In genomic region chr2:54365661-54366060, GRCh38 we compare ENCODE assay signal across 29 cellular contexts.
DNase-seq lines count a peak whose midpoint lies in the region; ATAC-seq and TF ChIP-seq lines count a peak whose summit lies in the region.
"Had no signal": no experiment of that assay in that cellular context is flagged by ENCODE, and none has a peak within 500 bp of the region (broad histone marks: within the 10 kb centered on the region; RNA-seq: fewer than 3 reads in every experiment).

No MANE protein-coding gene starts in this region.

- TF ChIP-seq EP300 in SK-N-SH (IDR thresholded peaks at IDR 0.05; ENCODE audit: borderline replicate concordance in 1 of 2, low read depth in 1 of 2, low read length in 1 of 2): no peak

- H3K9me3 ChIP-seq in SK-N-SH (peaks cover 9% of the 10 kb centered on the region; the same call in 1 of the 2 replicates), adipocyte (ENCODE audit: control insufficient read depth, low read length) (peaks cover 27% of the 10 kb centered on the region), right lobe of liver (no peaks in the 10 kb centered on the region)
- H3K9me3 ChIP-seq: BE2C had no signal

- no peak overlapping the region for H3K27ac ChIP-seq in SK-N-SH (ENCODE audit: low read depth in 2 of 2, low read length in 1 of 2)
- no peak overlapping the region for H3K27ac ChIP-seq in right lobe of liver
- H3K27ac ChIP-seq: 22Rv1; A549; BLaER1; BLaER1 treated with 17β-estradiol and CSF1 and Interleukin-3, amounts not matched to agents 10 nM and 100 nM; C4-2B had no signal

- ATAC-seq in SK-N-SH treated with all-trans-retinoic acid at 6 μM for 48 hours (no peak), right lobe of liver (no peak)
- ATAC-seq: A549; CD8-positive, alpha-beta T cell had no signal

- H3K9ac ChIP-seq in SK-N-SH (no peak overlapping the region), adipocyte (ENCODE audit: low read length) (no peak overlapping the region)
- H3K9ac ChIP-seq: BLaER1; BLaER1 treated with 17β-estradiol and CSF1 and Interleukin-3, amounts not matched to agents 10 nM and 100 nM had no signal

- no peak overlapping the region for H2AFZ ChIP-seq in SK-N-SH (ENCODE audit: low read depth)

- H3K4me1 ChIP-seq in SK-N-SH (ENCODE audit: control insufficient read depth in 1 of 2, insufficient read depth in 2 of 2, low read depth in 1 of 2, low read length in 1 of 2) (peaks cover 0 to 1% of the 10 kb centered on the region in 2 experiments; a peak in 1 of 4 replicates), adipocyte (ENCODE audit: control insufficient read depth, insufficient read depth, low read length) (peaks cover 31% of the 10 kb centered on the region), right lobe of liver (no peaks in the 10 kb centered on the region)
- H3K4me1 ChIP-seq: A549, BE2C, Caco-2 had no signal

- H3K4me2 ChIP-seq in SK-N-SH: no peak overlapping the region
- H3K4me2 ChIP-seq: A549; BLaER1; BLaER1 treated with 17β-estradiol and CSF1 and Interleukin-3, amounts not matched to agents 10 nM and 100 nM had no signal

- POLR2A ChIA-PET in SK-N-SH (lab: Yijun Ruan, JAX): no interaction called here

- H3K4me3 ChIP-seq in SK-N-SH (ENCODE audit: low read depth in 2 of 2, low read length in 1 of 2) (no peak overlapping the region), adipocyte (ENCODE audit: low read length) (peak overlapping the region; percentile 51), right lobe of liver (no peak overlapping the region)
- H3K4me3 ChIP-seq: A549; BLaER1; BLaER1 treated with 17β-estradiol and CSF1 and Interleukin-3, amounts not matched to agents 10 nM and 100 nM had no signal

- H3K27me3 ChIP-seq in SK-N-SH (ENCODE audit: insufficient read depth) (no peaks in the 10 kb centered on the region), adipocyte (replicated peaks; ENCODE audit: control insufficient read depth, insufficient read depth, low read length) (no peaks in the 10 kb centered on the region), right lobe of liver (no peaks in the 10 kb centered on the region)
- H3K27me3 ChIP-seq: BE2C; BLaER1; BLaER1 treated with 17β-estradiol and CSF1 and Interleukin-3, amounts not matched to agents 10 nM and 100 nM had no signal

- 29% methylated on average over 1 of the region's 1 CpG for WGBS in SK-N-SH (ENCODE audit: low lambda C conversion rate)
- WGBS in right lobe of liver (ENCODE audit: insufficient coverage, low coverage, low lambda C conversion rate, missing lambda C conversion rate): 83% methylated on average over 1 of the region's 1 CpG

- intact Hi-C loops in right lobe of liver (cut with DNase I): no loop called here

- CTCF ChIA-PET in SK-N-SH (lab: Yijun Ruan, JAX): no interaction called here

- TF ChIP-seq CTCF in SK-N-SH (IDR thresholded peaks at IDR 0.05): no peak
- no peak for TF ChIP-seq CTCF in right lobe of liver (IDR thresholded peaks at IDR 0.05)

- H3K36me3 ChIP-seq in SK-N-SH (replicated peaks in 1 of 2; ENCODE audit: control insufficient read depth in 1 of 2, insufficient read depth in 2 of 2, low read length in 1 of 2): no peaks in the 10 kb centered on the region
- no peaks in the 10 kb centered on the region for H3K36me3 ChIP-seq in adipocyte (ENCODE audit: control insufficient read depth, insufficient read depth, low read length, severe bottlenecking)
- H3K36me3 ChIP-seq in right lobe of liver: no peaks in the 10 kb centered on the region
- H3K36me3 ChIP-seq: BE2C; BLaER1; BLaER1 treated with 17β-estradiol and CSF1 and Interleukin-3, amounts not matched to agents 10 nM and 100 nM had no signal

- TF ChIP-seq POLR2A in right lobe of liver (IDR thresholded peaks at IDR 0.05): no peak

- H3F3A ChIP-seq in SK-N-SH (replicated peaks; ENCODE audit: insufficient read depth): peaks cover under 1% of the 10 kb centered on the region

- DNase-seq in SK-N-SH (no peak), adipocyte (ENCODE audit: low read depth) (no peak), right lobe of liver (no peak)
- DNase-seq: 8988T; ACHN; AML-193; BE2C; C1 segment of cervical spinal cord; Caco-2; Calu3; CD4-positive, alpha-beta memory T cell; CD4-positive, alpha-beta T cell; CD4-positive, CD25-positive, alpha-beta regulatory T cell; CD8-positive, alpha-beta memory T cell; CD8-positive, alpha-beta T cell; COR-L47; DMS 273 treated with DMSO at 0.1 percent for 48 hours; DMS153; DMS53; DMS79; DMS79 treated with DMSO at 0.1 percent for 48 hours; DND-41; EL had no signal

- TF ChIP-seq RAD21 in SK-N-SH (IDR thresholded peaks at IDR 0.05; ENCODE audit: low read length): no peak

- no peaks in the 10 kb centered on the region for H4K20me1 ChIP-seq in SK-N-SH (ENCODE audit: insufficient read depth)
- H4K20me1 ChIP-seq: BLaER1; BLaER1 treated with 17β-estradiol and CSF1 and Interleukin-3, amounts not matched to agents 10 nM and 100 nM had no signal

- H3K9me2 ChIP-seq in SK-N-SH: no peaks in the 10 kb centered on the region

- no peaks in the 10 kb centered on the region for H3K79me2 ChIP-seq in SK-N-SH (ENCODE audit: insufficient read depth)

TF ChIP-seq in SK-N-SH treated with all-trans-retinoic acid at 6 μM for 48 hours, 23 proteins besides CTCF, POLR2A, EP300 and RAD21:
- TF ChIP-seq ZFP30 (CRISPR knock-in tag; IDR thresholded peaks at IDR 0.05) (peak; percentile 98), ESRRG (CRISPR knock-in tag; IDR thresholded peaks at IDR 0.05) (no peak), BACH2 (CRISPR knock-in tag; IDR thresholded peaks at IDR 0.05; ENCODE audit: borderline replicate concordance) (no peak), TCF4 (CRISPR knock-in tag; IDR thresholded peaks at IDR 0.05; ENCODE audit: borderline replicate concordance) (no peak)

TF ChIP-seq in SK-N-SH, 30 proteins besides CTCF, POLR2A, EP300 and RAD21:
- TF ChIP-seq, protein P1, sequence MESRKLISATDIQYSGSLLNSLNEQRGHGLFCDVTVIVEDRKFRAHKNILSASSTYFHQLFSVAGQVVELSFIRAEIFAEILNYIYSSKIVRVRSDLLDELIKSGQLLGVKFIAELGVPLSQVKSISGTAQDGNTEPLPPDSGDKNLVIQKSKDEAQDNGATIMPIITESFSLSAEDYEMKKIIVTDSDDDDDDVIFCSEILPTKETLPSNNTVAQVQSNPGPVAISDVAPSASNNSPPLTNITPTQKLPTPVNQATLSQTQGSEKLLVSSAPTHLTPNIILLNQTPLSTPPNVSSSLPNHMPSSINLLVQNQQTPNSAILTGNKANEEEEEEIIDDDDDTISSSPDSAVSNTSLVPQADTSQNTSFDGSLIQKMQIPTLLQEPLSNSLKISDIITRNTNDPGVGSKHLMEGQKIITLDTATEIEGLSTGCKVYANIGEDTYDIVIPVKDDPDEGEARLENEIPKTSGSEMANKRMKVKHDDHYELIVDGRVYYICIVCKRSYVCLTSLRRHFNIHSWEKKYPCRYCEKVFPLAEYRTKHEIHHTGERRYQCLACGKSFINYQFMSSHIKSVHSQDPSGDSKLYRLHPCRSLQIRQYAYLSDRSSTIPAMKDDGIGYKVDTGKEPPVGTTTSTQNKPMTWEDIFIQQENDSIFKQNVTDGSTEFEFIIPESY (IDR thresholded peaks at IDR 0.05; ENCODE audit: borderline replicate concordance, low read depth): no peak
- TF ChIP-seq, protein P2, sequence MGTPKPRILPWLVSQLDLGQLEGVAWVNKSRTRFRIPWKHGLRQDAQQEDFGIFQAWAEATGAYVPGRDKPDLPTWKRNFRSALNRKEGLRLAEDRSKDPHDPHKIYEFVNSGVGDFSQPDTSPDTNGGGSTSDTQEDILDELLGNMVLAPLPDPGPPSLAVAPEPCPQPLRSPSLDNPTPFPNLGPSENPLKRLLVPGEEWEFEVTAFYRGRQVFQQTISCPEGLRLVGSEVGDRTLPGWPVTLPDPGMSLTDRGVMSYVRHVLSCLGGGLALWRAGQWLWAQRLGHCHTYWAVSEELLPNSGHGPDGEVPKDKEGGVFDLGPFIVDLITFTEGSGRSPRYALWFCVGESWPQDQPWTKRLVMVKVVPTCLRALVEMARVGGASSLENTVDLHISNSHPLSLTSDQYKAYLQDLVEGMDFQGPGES (IDR thresholded peaks at IDR 0.05; ENCODE audit: low read depth, low read length): no peak
- TF ChIP-seq ELF1 (IDR thresholded peaks at IDR 0.05) (no peak), REST (IDR thresholded peaks at IDR 0.05; ENCODE audit: low read depth, low read length) (no peak), JUND (IDR thresholded peaks at IDR 0.05) (no peak), FOXM1 (IDR thresholded peaks at IDR 0.05; ENCODE audit: low read depth) (no peak), POLR2AphosphoS5 (IDR thresholded peaks at IDR 0.05; ENCODE audit: low read depth, low read length) (no peak), TEAD4 (IDR thresholded peaks at IDR 0.05; ENCODE audit: borderline replicate concordance, insufficient read depth) (no peak), CHD2 (IDR thresholded peaks at IDR 0.05; ENCODE audit: low read length, partially characterized antibody) (no peak), EZH2phosphoT487 (IDR thresholded peaks at IDR 0.05; ENCODE audit: borderline replicate concordance, low read depth) (no peak)
